9 cellular contexts compared by ENCODE assay signal in the genomic region with DNA sequence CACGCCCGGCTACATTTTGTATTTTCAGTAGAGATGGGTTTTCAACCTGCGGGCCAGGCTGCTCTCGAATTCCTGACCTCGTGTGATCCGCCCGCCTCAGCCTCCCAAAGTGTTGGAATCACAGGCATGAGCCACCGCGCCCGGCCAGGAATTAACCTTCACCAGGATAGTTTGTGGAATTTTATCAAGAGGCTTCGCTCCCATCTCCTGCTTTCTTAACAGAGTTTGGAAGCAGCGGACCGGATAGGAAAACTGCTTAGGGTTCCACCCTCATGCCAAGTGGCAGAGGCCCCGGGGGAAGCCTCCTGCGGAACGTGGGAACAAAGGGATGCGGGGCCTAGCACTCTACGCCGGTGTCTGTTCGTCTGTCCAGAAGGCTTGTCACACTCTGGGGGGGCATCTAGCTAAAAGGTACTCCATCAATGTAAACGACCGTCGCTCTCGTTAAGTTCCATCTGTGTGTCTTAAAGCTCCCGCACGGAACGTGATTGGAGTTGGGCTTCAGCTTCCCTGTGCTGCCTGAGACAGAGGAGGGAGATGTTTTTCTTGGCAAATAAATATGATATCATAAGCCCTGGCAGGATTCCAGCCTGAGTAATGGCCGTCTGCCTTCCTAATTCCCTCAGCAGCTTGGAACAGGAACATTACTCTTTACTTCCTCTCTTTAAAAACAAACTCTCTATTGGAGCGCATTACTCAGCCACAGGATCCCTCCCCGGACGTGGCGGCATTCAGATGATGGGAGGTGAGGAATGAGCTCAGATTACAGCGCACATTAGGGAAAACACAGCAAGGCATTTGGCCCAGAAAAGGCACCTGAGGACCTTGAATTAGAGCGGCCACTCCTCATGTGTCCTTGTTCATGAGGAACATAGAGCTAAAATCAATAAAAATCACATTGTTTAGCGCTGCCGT.
DNase-seq lines count a peak whose midpoint lies in the region; ATAC-seq, FAIRE-seq and TF ChIP-seq lines count a peak whose summit lies in the region.
"Had no signal": no experiment of that assay in that cellular context is flagged by ENCODE, and none has a peak within 500 bp of the region (broad histone marks: within the 10 kb centered on the region; RNA-seq: fewer than 3 reads in every experiment).

No MANE protein-coding gene starts in this region.

- no peaks in the 10 kb centered on the region for H3K27me3 Mint-ChIP-seq in activated naive CD8-positive, alpha-beta T cell treated with anti-CD3 and anti-CD28 coated beads, Interleukin-2, amount 50 U/mL, for 24 hours
- H3K27me3 Mint-ChIP-seq in activated T-helper 17 cell treated with anti-CD3 and anti-CD28 coated beads, Interleukin-2, amount 50 U/mL, for 72 hours = no peaks in the 10 kb centered on the region

- peak; percentile 87 for FAIRE-seq in H54 (lab: Jason Lieb, UNC)

- no peak overlapping the region for H3K4me3 Mint-ChIP-seq in activated naive CD8-positive, alpha-beta T cell treated with anti-CD3 and anti-CD28 coated beads, Interleukin-2, amount 50 U/mL, for 24 hours
- H3K4me3 Mint-ChIP-seq in activated T-helper 17 cell treated with anti-CD3 and anti-CD28 coated beads, Interleukin-2, amount 50 U/mL, for 72 hours = no peak overlapping the region

- H3K4me3 ChIP-seq in coronary artery = peak overlapping the region; percentile 58
- no peak overlapping the region for H3K4me3 ChIP-seq in mesodermal cell (ENCODE audit: extremely low read depth, insufficient read depth, low read length, poor library complexity, severe bottlenecking)

- H3K36me3 ChIP-seq in mesodermal cell (ENCODE audit: control insufficient read depth, insufficient read depth, low read length) = no peaks in the 10 kb centered on the region

- H3K27ac ChIP-seq in coronary artery (peak overlapping the region in 1 of 2 donors; percentile 34), mesodermal cell (ENCODE audit: low read depth, low read length, severe bottlenecking) (peak overlapping the region; percentile 23)
- H3K27ac ChIP-seq: KMS-11 had no signal

- TF ChIP-seq CTCF in coronary artery (IDR thresholded peaks at IDR 0.05) = no peak

- no peaks in the 10 kb centered on the region for H3K36me3 Mint-ChIP-seq in activated naive CD8-positive, alpha-beta T cell treated with anti-CD3 and anti-CD28 coated beads, Interleukin-2, amount 50 U/mL, for 24 hours (ENCODE audit: low read depth)
- H3K36me3 Mint-ChIP-seq in activated T-helper 17 cell treated with anti-CD3 and anti-CD28 coated beads, Interleukin-2, amount 50 U/mL, for 72 hours (ENCODE audit: low read depth) = no peaks in the 10 kb centered on the region

- no peaks in the 10 kb centered on the region for H3K9me3 ChIP-seq in mesodermal cell (ENCODE audit: control insufficient read depth, low read length)

- no peaks in the 10 kb centered on the region for H3K4me1 Mint-ChIP-seq in activated naive CD8-positive, alpha-beta T cell treated with anti-CD3 and anti-CD28 coated beads, Interleukin-2, amount 50 U/mL, for 24 hours
- H3K4me1 Mint-ChIP-seq in activated T-helper 17 cell treated with anti-CD3 and anti-CD28 coated beads, Interleukin-2, amount 50 U/mL, for 72 hours = no peaks in the 10 kb centered on the region

- peak; percentile 74 for DNase-seq in H54 (ENCODE audit: insufficient read length, low spot score)
- peak; percentile 66 for DNase-seq in NCI-H510A (lab: John Stamatoyannopoulos, UW)
- DNase-seq in coronary artery (ENCODE audit: low spot score) = peak; percentile 78
- no peak for DNase-seq in activated naive CD8-positive, alpha-beta T cell treated with anti-CD3 and anti-CD28 coated beads, Interleukin-2, amount 50 U/mL, for 24 hours
- DNase-seq in central memory CD4-positive, alpha-beta T cell = no peak

- no peak overlapping the region for H3K27ac Mint-ChIP-seq in activated naive CD8-positive, alpha-beta T cell treated with anti-CD3 and anti-CD28 coated beads, Interleukin-2, amount 50 U/mL, for 24 hours
- no peak overlapping the region for H3K27ac Mint-ChIP-seq in activated T-helper 17 cell treated with anti-CD3 and anti-CD28 coated beads, Interleukin-2, amount 50 U/mL, for 72 hours

- 64 to 66% methylated on average over 26 of the region's 36 CpGs for WGBS in mesodermal cell (ENCODE audit: insufficient coverage in 2 of 2), 2 experiments

- no peaks in the 10 kb centered on the region for H3K9me3 Mint-ChIP-seq in activated naive CD8-positive, alpha-beta T cell treated with anti-CD3 and anti-CD28 coated beads, Interleukin-2, amount 50 U/mL, for 24 hours
- no peaks in the 10 kb centered on the region for H3K9me3 Mint-ChIP-seq in activated T-helper 17 cell treated with anti-CD3 and anti-CD28 coated beads, Interleukin-2, amount 50 U/mL, for 72 hours

- no peak for TF ChIP-seq POLR2A in H54 (IDR thresholded peaks at IDR 0.05; ENCODE audit: low read depth, low read length)

- H3K4me1 ChIP-seq in mesodermal cell (ENCODE audit: control insufficient read depth, insufficient read depth, low read length, poor library complexity, severe bottlenecking) = peaks cover 7% of the 10 kb centered on the region

- no peak for ATAC-seq in activated naive CD8-positive, alpha-beta T cell treated with anti-CD3 and anti-CD28 coated beads, Interleukin-2, amount 50 U/mL, for 24 hours
- ATAC-seq in activated T-helper 17 cell treated with anti-CD3 and anti-CD28 coated beads, Interleukin-2, amount 50 U/mL, for 72 hours (replicated peaks) = no peak
- ATAC-seq in HG02884 (IDR thresholded peaks at IDR 0.05; ENCODE audit: unreplicated experiment) = no peak

Comparison
In these comparisons a context has a peak if more than half of its experiments do, and no peak if none do; other contexts are left out.
1. DNase-seq: peak in H54 (single experiment), NCI-H510A (single experiment) and coronary artery (single experiment); none in activated naive CD8-positive, alpha-beta T cell treated with anti-CD3 and anti-CD28 coated beads, Interleukin-2, amount 50 U/mL, for 24 hours (single experiment) and central memory CD4-positive, alpha-beta T cell (single experiment).